In genomic region chr6:16688984-16689636, GRCh38 we compare ENCODE assay signal across 12 cellular contexts.
DNase-seq lines count a peak whose midpoint lies in the region; ATAC-seq and TF ChIP-seq lines count a peak whose summit lies in the region.
"Had no signal": no experiment of that assay in that cellular context is flagged by ENCODE, and none has a peak within 500 bp of the region (broad histone marks: within the 10 kb centered on the region; RNA-seq: fewer than 3 reads in every experiment).

No MANE protein-coding gene starts in this region.

- H3K4me1 Mint-ChIP-seq in activated CD8-positive, alpha-beta T cell treated with anti-CD3 and anti-CD28 coated beads for 36 hours (ENCODE audit: low read depth): peaks cover 86% of the 10 kb centered on the region
- peaks cover 81% of the 10 kb centered on the region for H3K4me1 Mint-ChIP-seq in activated naive CD4-positive, alpha-beta T cell treated with anti-CD3 and anti-CD28 coated beads for 36 hours (ENCODE audit: low read depth)

- no peak for ATAC-seq in activated CD8-positive, alpha-beta T cell treated with anti-CD3 and anti-CD28 coated beads for 36 hours

- no peak overlapping the region for H2AFZ ChIP-seq in ACC112 (ENCODE audit: low read length, unreplicated experiment)

- no peaks in the 10 kb centered on the region for H3K9me3 Mint-ChIP-seq in activated CD8-positive, alpha-beta T cell treated with anti-CD3 and anti-CD28 coated beads for 36 hours
- H3K9me3 Mint-ChIP-seq in activated naive CD4-positive, alpha-beta T cell treated with anti-CD3 and anti-CD28 coated beads for 36 hours: no peaks in the 10 kb centered on the region

- CTCF ChIA-PET in activated CD8-positive, alpha-beta T cell treated with anti-CD3 and anti-CD28 coated beads for 36 hours (lab: Charles Lee): interaction anchor here (1.0 to 3.4 kb wide), 6 partner anchors 10 to 177 kb away, joined by 3 to 16 read pairs (median 8); partner anchors contain the start of gene ATXN1
- CTCF ChIA-PET in activated naive CD4-positive, alpha-beta T cell treated with anti-CD3 and anti-CD28 coated beads for 36 hours (lab: Charles Lee): interaction anchor here (0.6 to 3.0 kb wide), 4 partner anchors 10 to 232 kb away, joined by 3 to 13 read pairs (median 3); no protein-coding TSS in a partner anchor

- POLR2A ChIA-PET in activated CD8-positive, alpha-beta T cell treated with anti-CD3 and anti-CD28 coated beads for 36 hours (lab: Charles Lee): interaction anchor here (1.0 to 3.1 kb wide), 6 partner anchors 9 to 156 kb away, joined by 3 to 11 read pairs (median 4); no protein-coding TSS in a partner anchor

- TF ChIP-seq POLR2A in erythroblast (IDR thresholded peaks at IDR 0.05; ENCODE audit: low read length): no peak

- peak overlapping the region; percentile 72 for H3K27ac ChIP-seq in ACC112 (ENCODE audit: low read depth, low read length)
- H3K27ac ChIP-seq: right lobe of liver had no signal

- H3K36me3 Mint-ChIP-seq in activated CD8-positive, alpha-beta T cell treated with anti-CD3 and anti-CD28 coated beads for 36 hours (ENCODE audit: low read depth): peaks cover 17% of the 10 kb centered on the region
- no peaks in the 10 kb centered on the region for H3K36me3 Mint-ChIP-seq in activated naive CD4-positive, alpha-beta T cell treated with anti-CD3 and anti-CD28 coated beads for 36 hours (ENCODE audit: low read depth)

- no peak for TF ChIP-seq CTCF in activated CD8-positive, alpha-beta T cell treated with anti-CD3 and anti-CD28 coated beads for 36 hours (IDR thresholded peaks at IDR 0.05)
- no peak for TF ChIP-seq CTCF in fibroblast of villous mesenchyme (IDR thresholded peaks at IDR 0.05; ENCODE audit: insufficient read depth, low read depth, low read length)

- DNase-seq in HCEC 1CT (peak; percentile 82), fibroblast of villous mesenchyme (ENCODE audit: low read depth) (peak; percentile 83), C1 segment of cervical spinal cord (lab: John Stamatoyannopoulos, UW) (no peak), middle frontal gyrus (ENCODE audit: extremely low spot score, low spot score) (no peak), erythroblast (lab: John Stamatoyannopoulos, UW) (no peak)
- DNase-seq in activated CD8-positive, alpha-beta T cell treated with anti-CD3 and anti-CD28 coated beads for 36 hours: no peak
- DNase-seq in activated naive CD4-positive, alpha-beta T cell treated with anti-CD3 and anti-CD28 coated beads for 36 hours: no peak
- DNase-seq: Calu3; effector memory CD4-positive, alpha-beta T cell; H7; right lobe of liver had no signal

- peak overlapping the region; percentile 89 for H3K27ac Mint-ChIP-seq in activated CD8-positive, alpha-beta T cell treated with anti-CD3 and anti-CD28 coated beads for 36 hours
- H3K27ac Mint-ChIP-seq in activated naive CD4-positive, alpha-beta T cell treated with anti-CD3 and anti-CD28 coated beads for 36 hours: no peak overlapping the region

- H3K4me3 Mint-ChIP-seq in activated CD8-positive, alpha-beta T cell treated with anti-CD3 and anti-CD28 coated beads for 36 hours: no peak overlapping the region
- no peak overlapping the region for H3K4me3 Mint-ChIP-seq in activated naive CD4-positive, alpha-beta T cell treated with anti-CD3 and anti-CD28 coated beads for 36 hours

- no peaks in the 10 kb centered on the region for H3K27me3 ChIP-seq in ACC112 (ENCODE audit: insufficient read depth, low read length)
- H3K27me3 ChIP-seq: right lobe of liver had no signal

- no peaks in the 10 kb centered on the region for H3K27me3 Mint-ChIP-seq in activated CD8-positive, alpha-beta T cell treated with anti-CD3 and anti-CD28 coated beads for 36 hours
- no peaks in the 10 kb centered on the region for H3K27me3 Mint-ChIP-seq in activated naive CD4-positive, alpha-beta T cell treated with anti-CD3 and anti-CD28 coated beads for 36 hours (ENCODE audit: low read depth)

- H3K4me3 ChIP-seq in ACC112 (ENCODE audit: low read depth, low read length) (peak overlapping the region; percentile 19; the same call in 1 of the 2 replicates), fibroblast of villous mesenchyme (ENCODE audit: low read depth, low read length) (no peak overlapping the region)
- H3K4me3 ChIP-seq: right lobe of liver had no signal

- peaks cover 54% of the 10 kb centered on the region for H3K4me1 ChIP-seq in ACC112 (ENCODE audit: control insufficient read depth, insufficient read depth, low read length, unreplicated experiment)

- no peaks in the 10 kb centered on the region for H3K36me3 ChIP-seq in ACC112 (ENCODE audit: insufficient read depth, low read length)
- H3K36me3 ChIP-seq: right lobe of liver had no signal

- H3K79me2 ChIP-seq in ACC112 (ENCODE audit: control insufficient read depth, insufficient read depth, low read length, unreplicated experiment): peaks cover 16% of the 10 kb centered on the region

- intact Hi-C loops in activated CD8-positive, alpha-beta T cell treated with anti-CD3 and anti-CD28 coated beads for 36 hours (cut with micrococcal nuclease): no loop called here
- intact Hi-C loops in activated naive CD4-positive, alpha-beta T cell treated with anti-CD3 and anti-CD28 coated beads for 36 hours (cut with micrococcal nuclease): loop anchor here (5.0 to 10.0 kb wide), 2 partner anchors 157 to 274 kb away; no protein-coding TSS in a partner anchor

Comparison
In these comparisons a context has a peak if more than half of its experiments do, and no peak if none do; other contexts are left out.
1. DNase-seq: peak in HCEC 1CT (single experiment) and fibroblast of villous mesenchyme (single experiment); none in activated CD8-positive, alpha-beta T cell treated with anti-CD3 and anti-CD28 coated beads for 36 hours (single experiment), C1 segment of cervical spinal cord (0 of 14), middle frontal gyrus (single experiment), erythroblast (0 of 2) and activated naive CD4-positive, alpha-beta T cell treated with anti-CD3 and anti-CD28 coated beads for 36 hours (single experiment).